ENCODE assay signal across 7 cellular contexts in genomic region chr16:2123706-2124376, GRCh38. TPM values are rescaled to one million over a fixed set of nuclear protein-coding genes. Genes with fewer than 3 reads are reported as not detected.
A peak's percentile ranks its signal among the peaks of the same experiment; 100 is the strongest.
DNase-seq lines count a peak whose midpoint lies in the region; FAIRE-seq and TF ChIP-seq lines count a peak whose summit lies in the region.
"Not testable (repeated sequence)": the region's sequence is repeated elsewhere in the genome, so short reads cannot be mapped to it uniquely, and the experiment has no call there.

No MANE protein-coding gene starts in this region.

- not testable (repeated sequence) for TF ChIP-seq EP300 in H1 (IDR thresholded peaks at IDR 0.05; ENCODE audit: borderline replicate concordance in 1 of 2, low read depth in 2 of 2, low read length in 2 of 2)

- H3K4me3 ChIP-seq in HUES48 (ENCODE audit: low read depth, low read length); WERI-Rb-1 (ENCODE audit: low read depth, low read length); H1 (ENCODE audit: extremely low read depth in 1 of 4, insufficient read depth in 2 of 4, low read depth in 3 of 4, low read length in 4 of 4); mesenchymal stem cell (ENCODE audit: insufficient read depth in 1 of 2, low read depth in 1 of 2, low read length in 2 of 2); thyroid gland (replicated peaks in 1 of 3): not testable (repeated sequence)
- H3K4me3 ChIP-seq in left ventricle myocardium inferior: peak overlapping the region; percentile 65

- not testable (repeated sequence) for TF ChIP-seq POLR2A in H1 (IDR thresholded peaks at IDR 0.05; ENCODE audit: control extremely low read depth in 1 of 2, low read depth in 2 of 2, low read length in 2 of 2); thyroid gland (IDR thresholded peaks at IDR 0.05)

- H3K4me1 ChIP-seq in HUES48 (ENCODE audit: control insufficient read depth, insufficient read depth, low read length): not testable (repeated sequence)
- H3K4me1 ChIP-seq in H1 (replicated peaks in 1 of 4; ENCODE audit: control insufficient read depth in 3 of 4, insufficient read depth in 4 of 4, low read length in 3 of 4) (peaks cover 0 to 23% (median 14%) of the 10 kb centered on the region in 4 experiments; a peak in 6 of 7 replicates), left ventricle myocardium inferior (peaks cover 81% of the 10 kb centered on the region), mesenchymal stem cell (ENCODE audit: control insufficient read depth, insufficient read depth, low read depth, low read length) (peaks cover 52% of the 10 kb centered on the region), thyroid gland (peaks cover 20 to 56% of the 10 kb centered on the region in 2 donors)

- H2BK5ac ChIP-seq in H1 (ENCODE audit: low read depth, low read length): not testable (repeated sequence)
- peak overlapping the region; percentile 94 for H2BK5ac ChIP-seq in mesenchymal stem cell (ENCODE audit: low read depth, low read length, poor library complexity, severe bottlenecking)

- H3K9ac ChIP-seq in HUES48 (ENCODE audit: low read depth, low read length); H1 (replicated peaks in 1 of 4; ENCODE audit: extremely low read depth in 1 of 4, low read depth in 3 of 4, low read length in 3 of 4): not testable (repeated sequence)
- H3K9ac ChIP-seq in mesenchymal stem cell (ENCODE audit: low read length): peak overlapping the region; percentile 82

- not testable (repeated sequence) for H3K79me1 ChIP-seq in H1 (ENCODE audit: low read depth, low read length); mesenchymal stem cell (replicated peaks; ENCODE audit: low read length, poor library complexity, severe bottlenecking)

- H2BK120ac ChIP-seq in H1 (replicated peaks; ENCODE audit: low read depth, low read length): not testable (repeated sequence)
- peak overlapping the region; percentile 42 for H2BK120ac ChIP-seq in mesenchymal stem cell (ENCODE audit: low read depth, low read length)

- not testable (repeated sequence) for H4K91ac ChIP-seq in H1 (replicated peaks; ENCODE audit: insufficient read length, low read length)
- peak overlapping the region; percentile 75 for H4K91ac ChIP-seq in mesenchymal stem cell (ENCODE audit: low read length)

- intact Hi-C loops in left ventricle myocardium inferior (cut with micrococcal nuclease); thyroid gland (cut with DNase I): not testable (repeated sequence)

- TF ChIP-seq RAD21 in H1 (IDR thresholded peaks at IDR 0.05 in 1 of 2, conservative IDR thresholded peaks at IDR 0.05 in 1 of 2; ENCODE audit: low read depth in 2 of 2, low read length in 2 of 2): not testable (repeated sequence)

- not testable (repeated sequence) for H4K5ac ChIP-seq in H1 (ENCODE audit: insufficient read length, low read depth, low read length)

- H4K20me1 ChIP-seq in H1 (replicated peaks in 1 of 2; ENCODE audit: control insufficient read depth in 1 of 2, insufficient read depth in 2 of 2, low read length in 2 of 2): not testable (repeated sequence)

- H2BK12ac ChIP-seq in H1 (ENCODE audit: low read depth, low read length): not testable (repeated sequence)
- H2BK12ac ChIP-seq in mesenchymal stem cell (ENCODE audit: low read length in 2 of 2): peak overlapping the region; percentile 37 to 54

- not testable (repeated sequence) for FAIRE-seq in H1 (lab: Jason Lieb, UNC)

- not testable (repeated sequence) for H3K23ac ChIP-seq in H1 (ENCODE audit: insufficient read length); mesenchymal stem cell (ENCODE audit: low read length in 2 of 2)

- peak overlapping the region; percentile 91 for H3K27ac ChIP-seq in HUES48 (ENCODE audit: low read depth, low read length)
- H3K27ac ChIP-seq in WERI-Rb-1: peak overlapping the region; percentile 89
- 0 out of 2 replicates have a peak overlapping the region, but pooled peaks have one; percentile 40 for H3K27ac ChIP-seq in H1 (ENCODE audit: low read depth, low read length)
- peak overlapping the region; percentile 97 for H3K27ac ChIP-seq in left ventricle myocardium inferior (replicated peaks)
- peak overlapping the region; percentile 82 for H3K27ac ChIP-seq in mesenchymal stem cell (ENCODE audit: low read length, poor library complexity, severe bottlenecking)
- peak overlapping the region; percentile 70 to 87 (median 82) for H3K27ac ChIP-seq in thyroid gland

- not testable (repeated sequence) for H2BK20ac ChIP-seq in H1 (ENCODE audit: low read length)

- CTCF ChIA-PET in H1 (lab: Charles Lee; ENCODE audit: partially characterized antibody): interaction anchor here (0.5 to 1.2 kb wide), 3 partner anchors 52 to 716 kb away, joined by 3 read pairs; no protein-coding TSS in a partner anchor

- not testable (repeated sequence) for H3K36me3 ChIP-seq in HUES48 (ENCODE audit: control insufficient read depth, insufficient read depth, low read length); WERI-Rb-1; H1 (ENCODE audit: control insufficient read depth in 2 of 4, insufficient read depth in 4 of 4, low read length in 3 of 4); left ventricle myocardium inferior; mesenchymal stem cell (ENCODE audit: control insufficient read depth in 1 of 2, insufficient read depth in 2 of 2, low read depth in 1 of 2, low read length in 2 of 2); thyroid gland

- not testable (repeated sequence) for H3K9me3 ChIP-seq in HUES48 (ENCODE audit: control insufficient read depth, insufficient read depth, low read length); WERI-Rb-1 (ENCODE audit: severe bottlenecking); H1 (ENCODE audit: insufficient read depth in 2 of 2, low read depth in 1 of 2, low read length in 1 of 2); left ventricle myocardium inferior (replicated peaks); mesenchymal stem cell (ENCODE audit: control insufficient read depth, low read length); thyroid gland

- H2BK15ac ChIP-seq in H1 (ENCODE audit: low read length): not testable (repeated sequence)
- peak overlapping the region; percentile 83 for H2BK15ac ChIP-seq in mesenchymal stem cell (ENCODE audit: low read depth, poor library complexity, severe bottlenecking)

- peaks cover 0 to 26% of the 10 kb centered on the region in 2 experiments; a peak in 3 of 4 replicates for H3K79me2 ChIP-seq in H1 (ENCODE audit: control insufficient read depth in 1 of 2, insufficient read depth in 2 of 2, low read length in 2 of 2)

- not testable (repeated sequence) for H3K56ac ChIP-seq in H1 (replicated peaks; ENCODE audit: insufficient read length, low read depth, low read length)

- TF ChIP-seq CTCF in WERI-Rb-1 (IDR thresholded peaks at IDR 0.05; ENCODE audit: low read depth, low read length); H1 (IDR thresholded peaks at IDR 0.05; ENCODE audit: control extremely low read depth in 1 of 3, insufficient read depth in 1 of 3, low read depth in 1 of 3, low read length in 3 of 3); left ventricle myocardium inferior (IDR thresholded peaks at IDR 0.05; ENCODE audit: borderline replicate concordance); thyroid gland (IDR thresholded peaks at IDR 0.05): not testable (repeated sequence)

- not testable (repeated sequence) for DNase-seq in WERI-Rb-1; H1 (ENCODE audit: low read depth in 1 of 2, low spot score in 2 of 2); left ventricle myocardium inferior; mesenchymal stem cell; thyroid gland
- DNase-seq in retina: peak; percentile 24

- 86% methylated on average over 17 of the region's 27 CpGs; no CpG with 5 or more reads in 1 of the 2 experiments for WGBS in H1 (ENCODE audit: extremely low coverage in 1 of 2, insufficient coverage in 1 of 2, insufficient read length in 1 of 2, insufficient replicate concordance in 2 of 2, low coverage in 1 of 2, low lambda C conversion rate in 2 of 2, missing lambda C conversion rate in 1 of 2), 2 experiments
- WGBS in mesenchymal stem cell: 59% methylated on average over 14 of the region's 27 CpGs
- 49 to 85% methylated on average over 7 to 21 of the region's 27 CpGs for WGBS in thyroid gland, 2 donors

- H3K14ac ChIP-seq in H1 (ENCODE audit: insufficient read length); mesenchymal stem cell (ENCODE audit: low read length in 2 of 2): not testable (repeated sequence)

- H3K18ac ChIP-seq in H1 (ENCODE audit: extremely low read depth, low read length): not testable (repeated sequence)
- peak overlapping the region; percentile 77 to 96 for H3K18ac ChIP-seq in mesenchymal stem cell (ENCODE audit: low read depth in 1 of 2, low read length in 2 of 2)

- H2AK5ac ChIP-seq in H1 (ENCODE audit: low read depth, low read length): not testable (repeated sequence)
- peak overlapping the region; percentile 53 for H2AK5ac ChIP-seq in mesenchymal stem cell (ENCODE audit: low read length, severe bottlenecking)

- not testable (repeated sequence) for H2AFZ ChIP-seq in H1 (ENCODE audit: low read length); mesenchymal stem cell (ENCODE audit: low read depth, low read length)

- not testable (repeated sequence) for H3K27me3 ChIP-seq in HUES48 (ENCODE audit: control insufficient read depth, insufficient read depth, low read length); WERI-Rb-1 (ENCODE audit: insufficient read depth, low read depth, severe bottlenecking); H1 (replicated peaks in 1 of 4; ENCODE audit: control insufficient read depth in 3 of 4, extremely low read depth in 1 of 4, insufficient read depth in 3 of 4, low read length in 3 of 4); left ventricle myocardium inferior (ENCODE audit: low read depth); mesenchymal stem cell (ENCODE audit: control insufficient read depth in 1 of 2, insufficient read depth in 1 of 2, low read length in 2 of 2); thyroid gland

- POLR2A ChIA-PET in H1 (lab: Charles Lee; ENCODE audit: partially characterized antibody): interaction anchor here (1.4 kb wide), 1 partner anchor 32 kb away, joined by 5 read pairs; the partner anchor contains the start of gene TRAF7

- H3K4ac ChIP-seq in H1 (replicated peaks; ENCODE audit: insufficient read length, low read depth, low read length): not testable (repeated sequence)
- peak overlapping the region in 1 of 2 experiments; percentile 81 for H3K4ac ChIP-seq in mesenchymal stem cell (ENCODE audit: low read depth in 1 of 2, low read length in 2 of 2)

- H3K4me2 ChIP-seq in H1 (ENCODE audit: insufficient read depth in 1 of 2, low read depth in 2 of 2, low read length in 2 of 2); mesenchymal stem cell (ENCODE audit: low read length, poor library complexity, severe bottlenecking): not testable (repeated sequence)

- H4K8ac ChIP-seq in H1 (ENCODE audit: extremely low read depth, insufficient read depth, low read length): not testable (repeated sequence)
- peak overlapping the region; percentile 95 for H4K8ac ChIP-seq in mesenchymal stem cell (ENCODE audit: low read length)

- H3K23me2 ChIP-seq in H1 (ENCODE audit: low read depth, low read length): not testable (repeated sequence)

RNA-seq across cellular contexts. Expression of gene PKD1, which starts 11.9 kb away (rescaled TPM):
- 52.7 and 63.5 TPM in 2 replicates for total RNA-seq in H1 (2021; fragmentation: NEBNext Ultra II Directional; extraction: Animal tissue kit (Norgen Biotek cat#: 25700))
- polyA plus RNA-seq in H1 (2011; rRNA removed): 40.6 and 59.4 TPM in 2 replicates
- polyA plus RNA-seq in H1 (2011; cell fraction: cytosol; rRNA removed): 50.0 TPM
- 380 TPM for polyA plus RNA-seq in H1 (2011; cell fraction: nucleus; rRNA removed)
- 37.9 to 66.9 TPM (median 59.1 TPM) in 4 replicates for polyA plus RNA-seq in H1 (2012, experiment 1 of 2)
- polyA plus RNA-seq in H1 (2012, experiment 2 of 2): 29.8 TPM
- 28.9 TPM for polyA plus RNA-seq in H1 (2013, experiment 1 of 2)
- 27.1 TPM for polyA plus RNA-seq in H1 (2013, experiment 2 of 2)
- polyA minus RNA-seq in H1 (2011; rRNA and poly(A)+ RNA removed): 24.8 and 36.2 TPM in 2 replicates
- polyA minus RNA-seq in H1 (2011; cell fraction: cytosol; rRNA and poly(A)+ RNA removed): 37.0 TPM
- polyA minus RNA-seq in H1 (2011; cell fraction: nucleus; rRNA and poly(A)+ RNA removed): 106 TPM
- total RNA-seq in left ventricle myocardium inferior (83.9 TPM), thyroid gland (100 to 1,000 TPM in 1 of 4 donors, 10 to 100 TPM in 3; 66.9 to 153 (median 87.7) TPM)
- polyA plus RNA-seq in mesenchymal stem cell (2013, experiment 1 of 2): 32.8 TPM
- 28.4 TPM for polyA plus RNA-seq in mesenchymal stem cell (2013, experiment 2 of 2)

RNA-seq across cellular contexts. Expression of gene RAB26, which starts 24.6 kb away (rescaled TPM):
- 4.3 and 5.3 TPM in 2 replicates for total RNA-seq in H1 (2021; fragmentation: NEBNext Ultra II Directional; extraction: Animal tissue kit (Norgen Biotek cat#: 25700))
- polyA plus RNA-seq in H1 (2011; rRNA removed): 5.4 and 6.6 TPM in 2 replicates
- polyA plus RNA-seq in H1 (2011; cell fraction: cytosol; rRNA removed): 7.4 TPM
- polyA plus RNA-seq in H1 (2011; cell fraction: nucleus; rRNA removed): 23.2 TPM
- 6.8 to 14.2 TPM (median 12.7 TPM) in 4 replicates for polyA plus RNA-seq in H1 (2012, experiment 1 of 2)
- 4.8 TPM for polyA plus RNA-seq in H1 (2012, experiment 2 of 2)
- 11.6 TPM for polyA plus RNA-seq in H1 (2013, experiment 1 of 2)
- 13.9 TPM for polyA plus RNA-seq in H1 (2013, experiment 2 of 2)
- polyA minus RNA-seq in H1 (2011; rRNA and poly(A)+ RNA removed): 2.4 and 2.6 TPM in 2 replicates
- polyA minus RNA-seq in H1 (2011; cell fraction: cytosol; rRNA and poly(A)+ RNA removed): 2.0 TPM
- 3.2 TPM for polyA minus RNA-seq in H1 (2011; cell fraction: nucleus; rRNA and poly(A)+ RNA removed)
- total RNA-seq in left ventricle myocardium inferior (1.7 TPM), thyroid gland (1 to 10 TPM in 1 of 4 donors, under 1 TPM in 2, not detected in 1; 0.40 to 1.6 (median 0.89) TPM)
- polyA plus RNA-seq in mesenchymal stem cell (2013, experiment 1 of 2): 4.7 TPM
- polyA plus RNA-seq in mesenchymal stem cell (2013, experiment 2 of 2): 4.4 TPM

RNA-seq across cellular contexts. Expression of gene TRAF7, which starts 31.7 kb away (rescaled TPM):
- total RNA-seq in H1 (2021; fragmentation: NEBNext Ultra II Directional; extraction: Animal tissue kit (Norgen Biotek cat#: 25700)): 148 and 155 TPM in 2 replicates
- polyA plus RNA-seq in H1 (2011; rRNA removed): 96.8 and 140 TPM in 2 replicates
- 87.7 TPM for polyA plus RNA-seq in H1 (2011; cell fraction: cytosol; rRNA removed)
- 166 TPM for polyA plus RNA-seq in H1 (2011; cell fraction: nucleus; rRNA removed)
- 72.2 to 138 TPM (median 118 TPM) in 4 replicates for polyA plus RNA-seq in H1 (2012, experiment 1 of 2)
- 99.5 TPM for polyA plus RNA-seq in H1 (2012, experiment 2 of 2)
- 119 TPM for polyA plus RNA-seq in H1 (2013, experiment 1 of 2)
- 114 TPM for polyA plus RNA-seq in H1 (2013, experiment 2 of 2)
- polyA minus RNA-seq in H1 (2011; rRNA and poly(A)+ RNA removed): 88.7 and 112 TPM in 2 replicates
- 80.9 TPM for polyA minus RNA-seq in H1 (2011; cell fraction: cytosol; rRNA and poly(A)+ RNA removed)
- polyA minus RNA-seq in H1 (2011; cell fraction: nucleus; rRNA and poly(A)+ RNA removed): 56.2 TPM
- total RNA-seq in left ventricle myocardium inferior (26.0 TPM), thyroid gland (10 to 100 TPM; 27.7 to 51.9 (median 41.5) TPM)
- polyA plus RNA-seq in mesenchymal stem cell (2013, experiment 1 of 2): 107 TPM
- 101 TPM for polyA plus RNA-seq in mesenchymal stem cell (2013, experiment 2 of 2)

Comparison
In these comparisons a context has a peak if more than half of its experiments do, and no peak if none do; other contexts are left out.
1. H3K27ac ChIP-seq: peak in every context shown above with its lines; median percentile 97 in left ventricle myocardium inferior; 91 in HUES48; 89 in WERI-Rb-1; 82 in mesenchymal stem cell; 82 in thyroid gland; 40 in H1.